Comparison of ENCODE assay signal across 1 cellular context in the genomic region with DNA sequence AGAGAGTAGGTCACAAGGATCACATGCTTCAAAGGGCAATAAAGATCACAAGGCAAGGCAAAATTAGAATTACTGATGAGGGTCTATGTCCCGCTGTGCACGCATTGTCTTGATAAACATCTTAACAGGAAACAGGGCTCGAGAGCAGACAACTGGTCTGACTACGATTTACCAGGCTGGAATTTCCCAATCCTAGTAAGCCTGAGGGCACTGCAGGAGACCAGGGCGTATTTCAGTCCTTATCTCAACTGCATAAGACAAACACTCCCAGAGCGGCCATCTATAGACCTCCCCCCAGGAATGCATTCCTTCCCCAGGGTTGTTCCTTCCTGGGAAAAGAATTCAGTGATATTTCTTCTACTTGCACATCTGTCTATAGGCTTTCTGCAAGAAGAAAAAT. TPM values are rescaled to one million over a fixed set of nuclear protein-coding genes. Genes with fewer than 3 reads are reported as not detected.
"Had no signal": no experiment of that assay in that cellular context is flagged by ENCODE, and none has a peak within 500 bp of the region (broad histone marks: within the 10 kb centered on the region; RNA-seq: fewer than 3 reads in every experiment).

No MANE protein-coding gene starts in this region.

RNA-seq across cellular contexts. Expression of gene C10orf143, which starts 6.9 kb away (rescaled TPM):
- total RNA-seq: smooth muscle cell had no signal
